1 cellular context compared by ENCODE assay signal in genomic region chr1:1194723-1195122, GRCh38.
TF ChIP-seq lines count a peak whose summit lies in the region.

No MANE protein-coding gene starts in this region.

TF ChIP-seq in IMR-90, 13 proteins besides CTCF, POLR2A, EP300 and RAD21:
- TF ChIP-seq SMC3 (IDR thresholded peaks at IDR 0.05; ENCODE audit: low read depth, low read length) (no peak), ELK1 (IDR thresholded peaks at IDR 0.05; ENCODE audit: borderline replicate concordance, low read depth, low read length) (no peak), FOS (IDR thresholded peaks at IDR 0.05; ENCODE audit: low read depth, low read length) (no peak), CEBPB (IDR thresholded peaks at IDR 0.05; ENCODE audit: low read depth, low read length) (no peak), MAZ (IDR thresholded peaks at IDR 0.05; ENCODE audit: borderline replicate concordance, low read depth, low read length) (no peak), MXI1 (IDR thresholded peaks at IDR 0.05; ENCODE audit: borderline replicate concordance, low read depth, low read length) (no peak), NFE2L2 (IDR thresholded peaks at IDR 0.05; ENCODE audit: low read depth, low read length) (no peak), RCOR1 (IDR thresholded peaks at IDR 0.05; ENCODE audit: insufficient replicate concordance, low read length) (no peak), RFX5 (IDR thresholded peaks at IDR 0.05; ENCODE audit: low read depth, low read length) (no peak), BHLHE40 (IDR thresholded peaks at IDR 0.05; ENCODE audit: low read depth, low read length) (no peak), CHD1 (IDR thresholded peaks at IDR 0.05; ENCODE audit: low read depth, low read length) (no peak)
